ENCODE assay signal across 1 cellular context in the genomic region with DNA sequence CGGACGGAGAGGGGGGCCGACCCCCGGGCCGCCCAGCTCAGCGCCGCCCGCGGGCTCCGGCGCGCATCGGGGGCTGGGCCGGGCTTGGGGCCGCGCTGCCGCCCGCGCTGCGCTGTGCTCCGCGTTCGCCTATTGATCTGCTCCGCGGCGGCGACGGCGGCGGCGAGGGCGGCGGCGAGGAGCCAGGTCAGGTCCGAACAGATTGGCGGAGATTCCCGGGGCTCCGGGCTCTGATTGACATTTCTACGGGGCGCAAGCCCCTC.
TF ChIP-seq lines count a peak whose summit lies in the region.

No MANE protein-coding gene starts in this region.

TF ChIP-seq in endothelial cell of umbilical vein, 7 proteins besides CTCF, POLR2A, EP300 and RAD21 (continued from another document):
- TF ChIP-seq GATA2 (IDR thresholded peaks at IDR 0.05; ENCODE audit: insufficient read depth, insufficient read length, low read depth, low read length) (no peak), FOS (IDR thresholded peaks at IDR 0.05; ENCODE audit: borderline replicate concordance, insufficient read depth, low read length) (no peak)
